Comparison of ENCODE assay signal across 29 cellular contexts in the genomic region with DNA sequence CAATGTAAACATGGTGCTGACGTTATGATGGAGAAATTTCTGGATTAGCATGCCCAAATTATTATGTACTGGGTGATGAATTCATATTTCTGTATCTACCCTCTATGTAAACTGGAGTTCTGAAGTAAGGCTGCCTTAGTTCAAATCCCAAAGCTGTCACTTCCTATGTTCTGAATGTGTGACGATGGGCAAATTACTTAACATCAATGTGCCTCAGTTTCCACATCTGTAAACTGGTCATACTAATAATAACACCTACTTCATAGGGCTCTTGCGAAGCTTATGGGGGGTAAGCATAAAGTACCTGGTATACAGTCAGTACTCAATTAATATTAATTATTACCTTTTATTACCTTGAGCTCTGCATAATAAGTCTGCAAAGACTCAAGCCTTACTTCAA. TPM values are rescaled to one million over a fixed set of nuclear protein-coding genes. Genes with fewer than 3 reads are reported as not detected.
"Had no signal": no experiment of that assay in that cellular context is flagged by ENCODE, and none has a peak within 500 bp of the region (broad histone marks: within the 10 kb centered on the region; RNA-seq: fewer than 3 reads in every experiment).

No MANE protein-coding gene starts in this region.

- H3K4me3 ChIP-seq: neural progenitor cell, ovary, psoas muscle, skin epidermis, smooth muscle cell, spleen, suprapubic skin, testis, tibial artery, transverse colon, upper lobe of left lung, vagina had no signal

- H3K79me2 ChIP-seq: parathyroid adenoma had no signal

- H3K9me3 ChIP-seq: ovary, psoas muscle, spleen, suprapubic skin, testis, tibial artery, transverse colon, upper lobe of left lung, vagina had no signal

- H3K27me3 ChIP-seq: ovary, suprapubic skin, testis, tibial artery, upper lobe of left lung, vagina had no signal

- ATAC-seq: natural killer cell; psoas muscle; right cardiac atrium; sciatic nerve; stimulated activated memory B cell treated with anti-CD40 and anti-IgM and Interleukin-4, amounts not matched to agents 10 μg/mL and 1 μg/mL and 100 μg/mL, for 72 hours; stimulated activated naive CD8-positive, alpha-beta T cell treated with anti-CD3 and anti-CD28 coated beads, Interleukin-15, amount 100 ng/mL, for 72 hours; stimulated activated naive CD8-positive, alpha-beta T cell treated with anti-CD3 and anti-CD28 coated beads, Interleukin-15, Interleukin-2, amounts not matched to agents 100 U/mL and 50 U/mL, for 24 hours had no signal

- DNase-seq: natural killer cell; occipital lobe; ovary; posterior cingulate gyrus; psoas muscle; right cardiac atrium; spleen; stimulated activated CD4-positive, alpha-beta T cell treated with anti-CD3 and anti-CD28 coated beads, Interleukin-12 subunit alpha, Interleukin-12 subunit beta, amount 100 ng/mL, for 4 hours; stimulated activated CD4-positive, alpha-beta T cell treated with anti-CD3 and anti-CD28 coated beads, Interleukin-1b, Interleukin-23, amount 100 ng/mL, for 48 hours; stimulated activated CD4-positive, alpha-beta T cell treated with anti-CD3 and anti-CD28 coated beads, Interleukin-4, amount 100 ng/mL, for 1 hour; stimulated activated CD4-positive, alpha-beta T cell treated with anti-CD3 and anti-CD28 coated beads, Interleukin-4, amount 100 ng/mL, for 4 hours; stimulated activated CD8-positive, alpha-beta memory T cell treated with anti-CD3 and anti-CD28 coated beads, Interleukin-4, amount 100 ng/mL, for 48 hours; stimulated activated naive CD4-positive, alpha-beta T cell; stimulated activated naive CD8-positive, alpha-beta T cell treated with anti-CD3 and anti-CD28 coated beads, Interleukin-15, amount 100 ng/mL, for 72 hours; stimulated activated naive CD8-positive, alpha-beta T cell treated with anti-CD3 and anti-CD28 coated beads, Interleukin-15, Interleukin-2, amounts not matched to agents 100 U/mL and 50 U/mL, for 24 hours; testis; tibial artery; transverse colon; upper lobe of left lung had no signal

- H3K9ac ChIP-seq: neural progenitor cell, parathyroid adenoma had no signal

- H3K36me3 ChIP-seq: neural progenitor cell, ovary, spleen, suprapubic skin, tibial artery, transverse colon, upper lobe of left lung, vagina had no signal

- FAIRE-seq: urothelium cell line had no signal

- H3K4me1 ChIP-seq: parathyroid adenoma, psoas muscle, spleen, suprapubic skin, testis, tibial artery, transverse colon, upper lobe of left lung, vagina had no signal

- H2AFZ ChIP-seq: parathyroid adenoma had no signal

- H3K27ac ChIP-seq: neural progenitor cell, ovary, parathyroid adenoma, psoas muscle, skin epidermis, spleen, suprapubic skin, testis, tibial artery, transverse colon, upper lobe of left lung, vagina had no signal

- H3K4me2 ChIP-seq: neural progenitor cell, smooth muscle cell had no signal

RNA-seq across cellular contexts. Expression of a gene that starts 45.6 kb away (rescaled TPM):
- total RNA-seq: natural killer cell, psoas muscle, right cardiac atrium, smooth muscle cell, spleen, upper lobe of left lung, ureter had no signal
- polyA plus RNA-seq: psoas muscle, right cardiac atrium, smooth muscle cell had no signal
